In genomic region chr2:106782658-106783057, GRCh38 we compare ENCODE assay signal across 14 cellular contexts.
A peak's percentile ranks its signal among the peaks of the same experiment; 100 is the strongest.
DNase-seq lines count a peak whose midpoint lies in the region; ATAC-seq and TF ChIP-seq lines count a peak whose summit lies in the region.
"Had no signal": no experiment of that assay in that cellular context is flagged by ENCODE, and none has a peak within 500 bp of the region (broad histone marks: within the 10 kb centered on the region; RNA-seq: fewer than 3 reads in every experiment).

No MANE protein-coding gene starts in this region.

- H3K27me3 ChIP-seq in right cardiac atrium (ENCODE audit: control insufficient read depth, insufficient read depth), result no peaks in the 10 kb centered on the region
- no peaks in the 10 kb centered on the region for H3K27me3 ChIP-seq in right atrium auricular region
- H3K27me3 ChIP-seq in dorsolateral prefrontal cortex, result no peaks in the 10 kb centered on the region

- ATAC-seq in right cardiac atrium (peak; percentile 11 to 81), GM18873 (IDR thresholded peaks at IDR 0.05; ENCODE audit: low FRiP score, unreplicated experiment) (no peak)
- ATAC-seq: CD8-positive, alpha-beta T cell; HepG2 had no signal

- H3K4me3 ChIP-seq in right cardiac atrium (ENCODE audit: low read length) (no peak overlapping the region), right atrium auricular region (no peak overlapping the region), epithelial cell of proximal tubule (ENCODE audit: low read depth, low read length) (no peak overlapping the region), dorsolateral prefrontal cortex (no peak overlapping the region)

- 67% methylated on average over 3 of the region's 3 CpGs for WGBS in right cardiac atrium

- H3K4me1 ChIP-seq in right cardiac atrium (ENCODE audit: control insufficient read depth, insufficient read depth, low read length) (peaks cover 2% of the 10 kb centered on the region), right atrium auricular region (peaks cover 0 to 5% of the 10 kb centered on the region in 2 donors)

- H3K9me3 ChIP-seq in right cardiac atrium (ENCODE audit: control insufficient read depth, low read length) (no peaks in the 10 kb centered on the region), right atrium auricular region (no peaks in the 10 kb centered on the region)

- TF ChIP-seq CTCF in right atrium auricular region (IDR thresholded peaks at IDR 0.05) (no peak), epithelial cell of proximal tubule (conservative IDR thresholded peaks at IDR 0.05; ENCODE audit: low read depth, low read length) (no peak), dorsolateral prefrontal cortex (IDR thresholded peaks at IDR 0.05 in 54 of 56, conservative IDR thresholded peaks at IDR 0.05 in 2 of 56; ENCODE audit: low read depth in 1 of 56, partially characterized antibody in 56 of 56) (no peak)

- intact Hi-C loops in right cardiac atrium (cut with DNase I), result no loop called here
- intact Hi-C loops in dorsolateral prefrontal cortex (cut with DNase I), result no loop called here

- H3K27ac ChIP-seq in right cardiac atrium (ENCODE audit: low read length) (no peak overlapping the region), right atrium auricular region (no peak overlapping the region), dorsolateral prefrontal cortex (no peak overlapping the region)

- H3K36me3 ChIP-seq in right atrium auricular region, result no peaks in the 10 kb centered on the region

- DNase-seq in right cardiac atrium (no peak), right atrium auricular region (ENCODE audit: low spot score) (no peak), epithelial cell of proximal tubule (ENCODE audit: low read depth) (peak; percentile 67), kidney glomerular epithelial cell (lab: John Stamatoyannopoulos, UW) (peak; percentile 44), AG08395 (ENCODE audit: low spot score) (no peak), dorsolateral prefrontal cortex (no peak)
- DNase-seq: CD8-positive, alpha-beta T cell; COR-L47; DND-41; GDM1; HCEC 1CT; HFFc6 had no signal

Comparison
In these comparisons a context has a peak if more than half of its experiments do, and no peak if none do; other contexts are left out.
1. DNase-seq: peak in epithelial cell of proximal tubule (single experiment) and kidney glomerular epithelial cell (single experiment); none in right cardiac atrium (0 of 3), right atrium auricular region (single experiment), AG08395 (single experiment) and dorsolateral prefrontal cortex (0 of 10).